8 cellular contexts compared by ENCODE assay signal in genomic region chr4:174523003-174523693, GRCh38. TPM values are rescaled to one million over a fixed set of nuclear protein-coding genes. Genes with fewer than 3 reads are reported as not detected.
A peak's percentile ranks its signal among the peaks of the same experiment; 100 is the strongest.
DNase-seq lines count a peak whose midpoint lies in the region; ATAC-seq and TF ChIP-seq lines count a peak whose summit lies in the region.

No MANE protein-coding gene starts in this region.

- H3K27me3 ChIP-seq in HUES64 (ENCODE audit: insufficient read depth, low read length) (peaks cover 50% of the 10 kb centered on the region), lung (ENCODE audit: control insufficient read depth, insufficient read depth) (no peaks in the 10 kb centered on the region)

- no peak for TF ChIP-seq CTCF in 22Rv1 (IDR thresholded peaks at IDR 0.05)
- TF ChIP-seq CTCF in chondrocyte (IDR thresholded peaks at IDR 0.05) = no peak
- TF ChIP-seq CTCF in lung (IDR thresholded peaks at IDR 0.05; ENCODE audit: control extremely low read depth, extremely low read depth) = no peak

- ATAC-seq in lung (ENCODE audit: insufficient read depth, low FRiP score) = no peak
- ATAC-seq in HG02973 (IDR thresholded peaks at IDR 0.05; ENCODE audit: unreplicated experiment) = no peak

- H3K4me3 Mint-ChIP-seq in chondrocyte (ENCODE audit: unreplicated experiment) = peak overlapping the region; percentile 67

- peak overlapping the region; percentile 57 for H3K4me3 ChIP-seq in HUES64 (ENCODE audit: low read length)
- H3K4me3 ChIP-seq in lung = peak overlapping the region; percentile 78
- H3K4me3 ChIP-seq in urinary bladder (ENCODE audit: low read depth, low read length) = peak overlapping the region; percentile 55

- H3K36me3 Mint-ChIP-seq in chondrocyte (ENCODE audit: low read depth) = no peaks in the 10 kb centered on the region

- H3K27ac Mint-ChIP-seq in chondrocyte (ENCODE audit: unreplicated experiment) = no peak overlapping the region

- H3K9me3 ChIP-seq in HUES64 (ENCODE audit: insufficient read depth, low read depth, low read length) (no peaks in the 10 kb centered on the region), lung (ENCODE audit: control insufficient read depth in 2 of 2, insufficient read depth in 1 of 2, low read length in 1 of 2) (no peaks in the 10 kb centered on the region)

- H3K4me1 ChIP-seq in HUES64 (ENCODE audit: insufficient read depth, low read length) (peaks cover 15% of the 10 kb centered on the region), lung (ENCODE audit: control insufficient read depth in 2 of 2, insufficient read depth in 2 of 2, low read length in 2 of 2) (peaks cover 0 to 6% of the 10 kb centered on the region in 2 donors), urinary bladder (ENCODE audit: insufficient read depth) (no peaks in the 10 kb centered on the region)

- H3K4me1 Mint-ChIP-seq in chondrocyte (ENCODE audit: low read depth) = peaks cover 11% of the 10 kb centered on the region

- no peaks in the 10 kb centered on the region for H3K36me3 ChIP-seq in HUES64 (ENCODE audit: insufficient read depth, low read length)
- H3K36me3 ChIP-seq in lung (ENCODE audit: control insufficient read depth in 2 of 2, insufficient read depth in 2 of 2, low read length in 2 of 2) = no peaks in the 10 kb centered on the region
- no peaks in the 10 kb centered on the region for H3K36me3 ChIP-seq in urinary bladder (ENCODE audit: insufficient read depth)

- H3K27ac ChIP-seq in 22Rv1 (peak overlapping the region; percentile 93), HUES64 (ENCODE audit: low read depth, low read length) (no peak overlapping the region), lung (ENCODE audit: low read depth in 1 of 2, low read length in 1 of 2) (peak overlapping the region in 1 of 2 donors; percentile 83), urinary bladder (ENCODE audit: low read depth) (peak overlapping the region; percentile 38)

- 30% methylated on average over 10 of the region's 10 CpGs for WGBS in HUES64
- 24 to 28% methylated on average over 10 of the region's 10 CpGs for WGBS in lung, 2 donors
- WGBS in urinary bladder = 29% methylated on average over 10 of the region's 10 CpGs

- DNase-seq in chondrocyte (ENCODE audit: low spot score) (no peak), lung (ENCODE audit: low spot score) (no peak), amniotic stem cell (lab: John Stamatoyannopoulos, UW) (no peak), NCI-H2029 treated with DMSO at 0.1 percent for 48 hours (lab: John Stamatoyannopoulos, UW) (no peak)

- H3K27me3 Mint-ChIP-seq in chondrocyte (ENCODE audit: low read depth) = peaks cover 74% of the 10 kb centered on the region

- no peaks in the 10 kb centered on the region for H3K9me3 Mint-ChIP-seq in chondrocyte (ENCODE audit: low read depth)

- 0 out of 2 replicates have a peak overlapping the region, but pooled peaks have one; percentile 37 for H3K9ac ChIP-seq in HUES64 (ENCODE audit: low read depth, low read length)

RNA-seq across cellular contexts. Expression of gene HPGD, which starts 0.9 kb away (rescaled TPM):
- 1.3 TPM for polyA plus RNA-seq in HUES64 (2013, experiment 1 of 2)
- polyA plus RNA-seq in HUES64 (2013, experiment 2 of 2) = 0.89 TPM
- total RNA-seq in chondrocyte = not detected in 3 replicates
- total RNA-seq in lung = 100 to 1,000 TPM in 1 of 2 donors, 10 to 100 TPM in 1; 48.4 to 144 TPM
- polyA plus RNA-seq in lung = 10 to 100 TPM; 19.8 to 32.3 TPM
- 148 TPM for total RNA-seq in urinary bladder
- 51.6 TPM for polyA plus RNA-seq in urinary bladder

Comparison
In these comparisons a context has a peak if more than half of its experiments do, and no peak if none do; other contexts are left out.
1. RNA of gene HPGD, which starts 0.9 kb away (total RNA-seq): 148 TPM in urinary bladder (single experiment) and 48.4 to 144 TPM in lung; not detected in chondrocyte; every median in the first group is over 10 times any median in the second.
2. Peak in every context shown above with its lines, with median percentiles within 50 percentile points of each other: H3K4me3 ChIP-seq.